In the genomic region with DNA sequence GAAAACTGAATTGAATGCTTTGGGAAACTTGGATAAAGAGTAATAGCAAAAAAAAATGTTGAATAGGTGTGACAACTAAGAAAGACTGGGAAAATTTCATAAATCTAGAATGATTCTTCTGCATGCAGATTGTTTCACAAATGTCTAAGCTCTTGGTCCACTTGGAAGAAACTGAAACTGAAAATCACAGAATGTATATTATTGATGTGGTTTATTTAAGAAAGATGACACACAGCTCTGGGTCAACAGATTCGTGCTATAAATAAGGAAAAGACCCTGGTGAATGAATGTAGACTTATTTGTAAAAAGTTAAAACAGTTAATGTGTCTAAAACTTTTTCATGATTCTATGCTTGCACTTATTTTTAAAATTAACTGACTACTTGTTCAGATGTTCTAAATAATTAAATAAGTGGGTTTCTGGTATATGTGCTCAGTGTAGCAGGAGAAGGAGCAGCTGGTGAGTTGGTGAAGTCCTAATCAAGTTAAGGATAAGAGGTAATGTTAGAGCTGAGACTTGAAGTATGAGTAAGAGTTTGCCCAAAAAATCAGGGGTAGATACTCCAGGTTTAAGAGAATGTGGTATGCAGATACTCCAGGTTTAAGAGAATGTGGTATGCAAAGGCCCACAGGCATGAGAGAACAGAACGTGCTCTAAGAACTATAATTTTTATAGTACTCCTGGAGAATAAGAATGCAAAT, we compare ENCODE assay signal across 15 cellular contexts. TPM values are rescaled to one million over a fixed set of nuclear protein-coding genes. Genes with fewer than 3 reads are reported as not detected.
DNase-seq lines count a peak whose midpoint lies in the region; ATAC-seq and TF ChIP-seq lines count a peak whose summit lies in the region.
"Had no signal": no experiment of that assay in that cellular context is flagged by ENCODE, and none has a peak within 500 bp of the region (broad histone marks: within the 10 kb centered on the region; RNA-seq: fewer than 3 reads in every experiment).

No MANE protein-coding gene starts in this region.

- POLR2A ChIA-PET in CD8-positive, alpha-beta T cell (lab: Charles Lee): interaction anchor here (0.6 to 1.3 kb wide), 3 partner anchors 16 to 24 kb away, joined by 3 read pairs; a partner anchor contains a TSS

- H4K20me1 ChIP-seq in KMS-11 (ENCODE audit: insufficient read depth): no peaks in the 10 kb centered on the region

- H3K27me3 ChIP-seq in CD8-positive, alpha-beta T cell (ENCODE audit: insufficient read depth, low read length): no peaks in the 10 kb centered on the region
- no peaks in the 10 kb centered on the region for H3K27me3 ChIP-seq in KMS-11 (ENCODE audit: insufficient read depth, low read depth)
- H3K27me3 ChIP-seq: stomach had no signal

- H3K9me3 Mint-ChIP-seq in CD8-positive, alpha-beta T cell: no peaks in the 10 kb centered on the region
- H3K9me3 Mint-ChIP-seq: CD14-positive monocyte, IgD-negative memory B cell had no signal

- peak overlapping the region; percentile 55 for H3K4me2 ChIP-seq in KMS-11

- H3K27ac Mint-ChIP-seq in CD8-positive, alpha-beta T cell: peak overlapping the region; percentile 65
- H3K27ac Mint-ChIP-seq: IgD-negative memory B cell had no signal

- no peak overlapping the region for H2AFZ ChIP-seq in KMS-11 (ENCODE audit: low read depth)

- H3K4me3 ChIP-seq in CD8-positive, alpha-beta T cell (ENCODE audit: low read depth, low read length): no peak overlapping the region
- H3K4me3 ChIP-seq in KMS-11 (IDR thresholded peaks at IDR 0.05; ENCODE audit: insufficient read depth, low read depth, low read length): no peak overlapping the region
- H3K4me3 ChIP-seq: stomach had no signal

- no peak for TF ChIP-seq CTCF in CD8-positive, alpha-beta T cell (IDR thresholded peaks at IDR 0.05)
- TF ChIP-seq CTCF in KMS-11 (conservative IDR thresholded peaks at IDR 0.05; ENCODE audit: low read depth, low read length): no peak

- H3K4me3 Mint-ChIP-seq in CD8-positive, alpha-beta T cell: no peak overlapping the region
- H3K4me3 Mint-ChIP-seq: CD14-positive monocyte, IgD-negative memory B cell had no signal

- H3K79me2 ChIP-seq in KMS-11 (ENCODE audit: insufficient read depth, low read depth): no peaks in the 10 kb centered on the region

- CTCF ChIA-PET in CD8-positive, alpha-beta T cell (lab: Charles Lee): interaction anchor here (0.6 to 1.5 kb wide), 5 partner anchors 9 to 176 kb away, joined by 3 to 4 read pairs (median 3); no protein-coding TSS in a partner anchor

- no peak overlapping the region for H3K27ac ChIP-seq in CD8-positive, alpha-beta T cell (ENCODE audit: low read depth, low read length)
- H3K27ac ChIP-seq in KMS-11: peak overlapping the region; percentile 43
- H3K27ac ChIP-seq: stomach had no signal

- intact Hi-C loops in CD8-positive, alpha-beta T cell (cut with DNase I, micrococcal nuclease): loop anchor here in 1 of 2 experiments (10.0 kb wide), 1 partner anchor 1161 kb away; a partner anchor contains a TSS

- H3K9ac ChIP-seq in KMS-11: no peak overlapping the region

- H3K4me1 Mint-ChIP-seq in CD8-positive, alpha-beta T cell (ENCODE audit: low read depth): peaks cover 29% of the 10 kb centered on the region

- H3K36me3 Mint-ChIP-seq in CD8-positive, alpha-beta T cell: peaks cover 63% of the 10 kb centered on the region

- peak; percentile 44 for ATAC-seq in CD8-positive, alpha-beta T cell
- ATAC-seq in GM18511 (IDR thresholded peaks at IDR 0.05; ENCODE audit: unreplicated experiment): peak; percentile 69
- ATAC-seq: esophagus mucosa had no signal

- DNase-seq in CD8-positive, alpha-beta T cell: no peak
- DNase-seq in iris pigment epithelial cell (ENCODE audit: low read depth): peak; percentile 47
- no peak for DNase-seq in NCI-H82 (lab: John Stamatoyannopoulos, UW)
- DNase-seq in DMS53 treated with DMSO at 0.1 percent for 48 hours (lab: John Stamatoyannopoulos, UW; ENCODE audit: unreplicated experiment): no peak
- DNase-seq in NCI-H774 (lab: John Stamatoyannopoulos, UW): no peak
- no peak for DNase-seq in OCI-M1 (lab: John Stamatoyannopoulos, UW)
- DNase-seq: activated gamma-delta T cell treated with Interleukin-2 at 50 U/mL for 16 hours; NCI-H1930; NK-92 treated with Interleukin-12 subunit alpha and Interleukin-12 subunit beta, amount 100 ng/mL, for 24 hours; stomach had no signal

- no peaks in the 10 kb centered on the region for H3K27me3 Mint-ChIP-seq in CD8-positive, alpha-beta T cell (ENCODE audit: low read depth)
- H3K27me3 Mint-ChIP-seq: IgD-negative memory B cell had no signal

- H3K36me3 ChIP-seq in CD8-positive, alpha-beta T cell (ENCODE audit: insufficient read depth, low read length): peaks cover 8% of the 10 kb centered on the region
- H3K36me3 ChIP-seq in KMS-11 (ENCODE audit: insufficient read depth): no peaks in the 10 kb centered on the region

- no peaks in the 10 kb centered on the region for H3K9me3 ChIP-seq in CD8-positive, alpha-beta T cell (ENCODE audit: low read length)
- H3K9me3 ChIP-seq: stomach had no signal

- peaks cover 12% of the 10 kb centered on the region for H3K4me1 ChIP-seq in CD8-positive, alpha-beta T cell (ENCODE audit: insufficient read depth, low read length)
- peaks cover 28% of the 10 kb centered on the region for H3K4me1 ChIP-seq in KMS-11 (ENCODE audit: low read depth, poor library complexity, severe bottlenecking)

RNA-seq across cellular contexts. Expression of a gene that starts 24.5 kb away (rescaled TPM):
- total RNA-seq in CD8-positive, alpha-beta T cell: 10 to 100 TPM; 43.9 to 48.2 TPM
